In the genomic region with DNA sequence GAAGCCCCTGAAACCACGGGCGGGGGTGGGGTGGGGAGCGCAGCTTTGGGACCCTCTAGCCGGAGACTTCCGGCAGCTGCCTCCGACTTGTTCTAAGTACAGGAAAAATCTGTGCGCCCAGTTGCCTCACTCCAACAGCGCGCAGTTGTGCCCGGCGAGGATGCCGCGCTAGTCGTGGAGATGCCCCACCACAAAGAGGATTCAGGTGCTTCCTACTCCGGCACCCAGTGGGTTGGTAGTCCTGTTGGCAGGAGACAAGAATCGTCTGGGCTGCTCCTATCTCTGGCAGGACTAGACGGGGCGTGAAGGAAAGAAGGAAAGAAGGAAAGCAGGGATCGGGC, we compare ENCODE assay signal across 12 cellular contexts. TPM values are rescaled to one million over a fixed set of nuclear protein-coding genes. Genes with fewer than 3 reads are reported as not detected.
DNase-seq lines count a peak whose midpoint lies in the region; ATAC-seq and TF ChIP-seq lines count a peak whose summit lies in the region.
"Had no signal": no experiment of that assay in that cellular context is flagged by ENCODE, and none has a peak within 500 bp of the region (broad histone marks: within the 10 kb centered on the region; RNA-seq: fewer than 3 reads in every experiment).

No MANE protein-coding gene starts in this region.

- peaks cover 84% of the 10 kb centered on the region for H3K27me3 ChIP-seq in GM23338 (ENCODE audit: insufficient read depth)

- H3K79me2 ChIP-seq in GM23338 (replicated peaks; ENCODE audit: insufficient read depth) = no peaks in the 10 kb centered on the region

- H3K9me2 ChIP-seq in GM23338 (ENCODE audit: insufficient read depth) = 0 out of 2 replicates have a peak, but pooled peaks cover 7% of the 10 kb centered on the region

- H3K4me1 ChIP-seq in GM23338 (ENCODE audit: insufficient read depth) = peaks cover 29% of the 10 kb centered on the region

- H3K4me1 Mint-ChIP-seq in CD14-positive monocyte (peaks cover 7% of the 10 kb centered on the region), GM23338 (peaks cover 19% of the 10 kb centered on the region), nephron progenitor cell (peaks cover 5% of the 10 kb centered on the region)

- no peaks in the 10 kb centered on the region; the same call in 1 of the 2 replicates for H4K20me1 ChIP-seq in GM23338 (replicated peaks; ENCODE audit: insufficient read depth)

- DNase-seq in CD14-positive monocyte (ENCODE audit: low spot score) = no peak
- DNase-seq in GM23338 (ENCODE audit: low spot score) = peak; percentile 61
- DNase-seq in astrocyte of the spinal cord (ENCODE audit: low read depth, low spot score) = peak; percentile 1
- DNase-seq in nephron progenitor cell = no peak
- no peak for DNase-seq in SKM-1 (lab: John Stamatoyannopoulos, UW; ENCODE audit: unreplicated experiment)
- no peak for DNase-seq in hepatic stellate cell (ENCODE audit: low spot score)
- DNase-seq: EL, right cardiac atrium had no signal

- TF ChIP-seq CTCF in CD14-positive monocyte (IDR thresholded peaks at IDR 0.05) = no peak
- TF ChIP-seq CTCF in GM23338 (conservative IDR thresholded peaks at IDR 0.05; ENCODE audit: low read depth in 2 of 2) = no peak
- no peak for TF ChIP-seq CTCF in astrocyte of the spinal cord (IDR thresholded peaks at IDR 0.05; ENCODE audit: low read depth, low read length)
- no peak for TF ChIP-seq CTCF in nephron progenitor cell (IDR thresholded peaks at IDR 0.05)

- peak overlapping the region; percentile 96 for H3K4me2 ChIP-seq in GM23338

- H3K27me3 Mint-ChIP-seq in CD14-positive monocyte (ENCODE audit: low read depth in 3 of 3) (peaks cover 50 to 60% (median 59%) of the 10 kb centered on the region in 3 donors), GM23338 (ENCODE audit: insufficient read depth, low read depth, poor library complexity) (peaks cover 42% of the 10 kb centered on the region), nephron progenitor cell (ENCODE audit: low read depth, poor library complexity) (peaks cover 51% of the 10 kb centered on the region)

- H3K36me3 ChIP-seq in GM23338 (ENCODE audit: insufficient read depth) = no peaks in the 10 kb centered on the region

- peak overlapping the region; percentile 32 to 84 for H3K4me3 Mint-ChIP-seq in CD14-positive monocyte
- peak overlapping the region; percentile 80 for H3K4me3 Mint-ChIP-seq in GM23338
- peak overlapping the region; percentile 83 for H3K4me3 Mint-ChIP-seq in nephron progenitor cell

- H3F3A ChIP-seq in GM23338 (replicated peaks; ENCODE audit: low read depth) = 0 out of 2 replicates have a peak, but pooled peaks cover 4% of the 10 kb centered on the region

- H3K4me3 ChIP-seq in GM23338 = peak overlapping the region; percentile 75
- no peak overlapping the region for H3K4me3 ChIP-seq in astrocyte of the spinal cord (ENCODE audit: low read depth, low read length)
- H3K4me3 ChIP-seq: K562 had no signal

- intact Hi-C loops in CD14-positive monocyte (cut with micrococcal nuclease) = no loop called here

- H3K9me3 Mint-ChIP-seq in CD14-positive monocyte (peaks cover 0 to 4% (median 0%) of the 10 kb centered on the region in 7 donors), GM23338 (no peaks in the 10 kb centered on the region), nephron progenitor cell (peaks cover 7% of the 10 kb centered on the region)

- peak overlapping the region; percentile 93 for H2AFZ ChIP-seq in GM23338

- in situ Hi-C loops in astrocyte of the spinal cord (cut with HindIII; ENCODE audit: low sequenced_read_pairs) = no loop called here

- peak; percentile 26 for ATAC-seq in GM23338
- ATAC-seq in GM21576 (IDR thresholded peaks at IDR 0.05; ENCODE audit: unreplicated experiment) = no peak
- no peak for ATAC-seq in GM19324 (IDR thresholded peaks at IDR 0.05; ENCODE audit: low FRiP score, unreplicated experiment)
- ATAC-seq: K562 had no signal

- H3K36me3 Mint-ChIP-seq in CD14-positive monocyte (no peaks in the 10 kb centered on the region), GM23338 (ENCODE audit: low read depth) (no peaks in the 10 kb centered on the region), nephron progenitor cell (ENCODE audit: low read depth) (no peaks in the 10 kb centered on the region)

- H3K27ac Mint-ChIP-seq in CD14-positive monocyte = no peak overlapping the region
- no peak overlapping the region for H3K27ac Mint-ChIP-seq in GM23338
- no peak overlapping the region for H3K27ac Mint-ChIP-seq in nephron progenitor cell

- H3K27ac ChIP-seq in GM23338 (ENCODE audit: low read depth) = no peak overlapping the region

TF ChIP-seq in GM23338, 12 proteins besides CTCF, POLR2A, EP300 and RAD21 (continues in another document):
- TF ChIP-seq REST (IDR thresholded peaks at IDR 0.05; ENCODE audit: unreplicated experiment) (no peak), POLR2AphosphoS5 (IDR thresholded peaks at IDR 0.05; ENCODE audit: low read depth) (no peak), ZNF331 (CRISPR knock-in tag; IDR thresholded peaks at IDR 0.05; ENCODE audit: low read depth) (no peak), EZH2phosphoT487 (IDR thresholded peaks at IDR 0.05; ENCODE audit: unreplicated experiment) (no peak), CREB1 (CRISPR knock-in tag; IDR thresholded peaks at IDR 0.05; ENCODE audit: low read depth) (no peak), EZH2 (IDR thresholded peaks at IDR 0.05; ENCODE audit: low read depth, unreplicated experiment) (no peak), NANOG (IDR thresholded peaks at IDR 0.05; ENCODE audit: borderline replicate concordance) (no peak)

RNA-seq across cellular contexts. Expression of gene NPY, which starts 0.5 kb away (rescaled TPM):
- not detected for polyA plus RNA-seq in CD14-positive monocyte
- total RNA-seq in GM23338 (2014; rRNA removed; shearing (Covaris generic)) = 3.1 TPM in 1 of 2 replicates, not detected in the other
- polyA plus RNA-seq in GM23338 (2016; fragmentation: Nextera tagmentation; extraction: Ambion mirVana) = 4.8 and 7.0 TPM in 2 replicates
- total RNA-seq: K562, NCI-H460, right cardiac atrium had no signal
- polyA plus RNA-seq: K562 had no signal

Comparison
In these comparisons a context has a peak if more than half of its experiments do, and no peak if none do; other contexts are left out.
1. DNase-seq: peak in GM23338 (single experiment) and astrocyte of the spinal cord (single experiment); none in CD14-positive monocyte (single experiment), nephron progenitor cell (single experiment), SKM-1 (single experiment) and hepatic stellate cell (single experiment).
2. Peak in every context shown above with its lines, with median percentiles within 50 percentile points of each other: H3K4me3 Mint-ChIP-seq.